In the genomic region with DNA sequence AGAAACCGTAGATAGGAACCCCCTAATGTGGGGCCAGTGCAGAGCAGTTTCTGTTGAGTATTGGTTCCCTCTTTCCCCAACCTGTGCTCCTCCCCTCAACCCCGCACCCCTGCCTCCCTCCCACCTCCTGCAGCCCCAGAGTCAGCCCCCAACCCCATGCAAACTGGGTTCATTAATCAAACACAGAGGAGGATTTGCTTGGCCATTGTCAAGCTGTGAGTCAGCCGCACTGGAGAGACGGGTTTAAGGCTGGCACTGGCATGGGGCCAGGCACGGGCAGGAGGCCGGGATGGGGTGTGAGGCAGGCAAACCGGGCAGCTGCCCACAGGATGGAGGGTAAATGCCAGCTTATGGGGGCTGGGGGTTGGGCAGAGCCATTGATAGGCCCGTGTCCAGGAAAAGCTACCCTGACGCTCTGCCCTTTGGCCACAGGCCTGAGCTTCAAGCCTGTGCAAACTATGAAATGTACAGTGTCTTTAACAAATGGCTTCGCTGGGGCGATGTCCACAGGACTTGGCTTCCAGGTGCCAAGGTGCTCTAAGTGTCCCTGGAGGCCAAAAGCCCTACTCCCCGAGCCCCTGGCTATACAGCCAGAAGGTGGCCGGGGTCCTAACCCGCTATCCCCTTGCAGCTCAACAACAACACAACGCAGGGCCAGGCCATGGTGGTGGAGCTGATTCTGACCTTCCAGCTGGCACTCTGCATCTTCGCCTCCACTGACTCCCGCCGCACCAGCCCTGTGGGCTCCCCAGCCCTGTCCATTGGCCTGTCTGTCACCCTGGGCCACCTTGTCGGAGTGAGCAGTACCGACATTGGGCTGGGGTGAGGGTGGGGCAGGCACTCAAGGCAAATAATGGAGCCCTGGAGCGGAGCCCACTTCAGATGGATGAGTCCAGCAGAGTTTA, we compare ENCODE assay signal across 10 cellular contexts. TPM values are rescaled to one million over a fixed set of nuclear protein-coding genes. Genes with fewer than 3 reads are reported as not detected.
DNase-seq lines count a peak whose midpoint lies in the region; ATAC-seq and TF ChIP-seq lines count a peak whose summit lies in the region.
"Had no signal": no experiment of that assay in that cellular context is flagged by ENCODE, and none has a peak within 500 bp of the region (broad histone marks: within the 10 kb centered on the region; RNA-seq: fewer than 3 reads in every experiment).

No MANE protein-coding gene starts in this region.

- no peaks in the 10 kb centered on the region for H3K9me2 ChIP-seq in Loucy (replicated peaks; ENCODE audit: low read depth, low read length)

- no peaks in the 10 kb centered on the region for H3K9me3 Mint-ChIP-seq in mesothelial cell of epicardium

- in situ Hi-C loops in mammary epithelial cell (cut with MboI; ENCODE audit: low sequenced_read_pairs in 2 of 2) = no loop called here

- H3K4me1 ChIP-seq in Loucy (ENCODE audit: insufficient read depth, low read length, poor library complexity, severe bottlenecking) = peaks cover 71% of the 10 kb centered on the region
- H3K4me1 ChIP-seq in mammary epithelial cell (ENCODE audit: insufficient read depth, low read length) = peaks cover 43% of the 10 kb centered on the region

- TF ChIP-seq CTCF in Loucy (conservative IDR thresholded peaks at IDR 0.05; ENCODE audit: low read length) = no peak
- TF ChIP-seq CTCF in mammary epithelial cell (conservative IDR thresholded peaks at IDR 0.05 in 1 of 2, IDR thresholded peaks at IDR 0.05 in 1 of 2; ENCODE audit: extremely low read depth in 1 of 2, insufficient read depth in 1 of 2, low read depth in 1 of 2, low read length in 2 of 2) = no peak
- no peak for TF ChIP-seq CTCF in mesothelial cell of epicardium (IDR thresholded peaks at IDR 0.05; ENCODE audit: unreplicated experiment)

- H4K20me1 ChIP-seq in Loucy (ENCODE audit: insufficient read depth, low read length, poor library complexity, severe bottlenecking) (no peaks in the 10 kb centered on the region), mammary epithelial cell (ENCODE audit: insufficient read depth, low read length) (no peaks in the 10 kb centered on the region)

- H3K4me1 Mint-ChIP-seq in mesothelial cell of epicardium = peaks cover 18% of the 10 kb centered on the region

- H3K79me2 ChIP-seq in Loucy (ENCODE audit: insufficient read depth, low read length) (0 out of 2 replicates have a peak, but pooled peaks cover 4% of the 10 kb centered on the region), mammary epithelial cell (ENCODE audit: insufficient read depth, low read length) (no peaks in the 10 kb centered on the region)

- intact Hi-C loops in mammary epithelial cell (cut with micrococcal nuclease) = loop anchor here (1.0 kb wide), 3 partner anchors 96 to 187 kb away; no protein-coding TSS in a partner anchor

- ATAC-seq in HG03354 (IDR thresholded peaks at IDR 0.05; ENCODE audit: poor library complexity, severe bottlenecking, unreplicated experiment) (no peak), GM18868 (IDR thresholded peaks at IDR 0.05; ENCODE audit: unreplicated experiment) (no peak), HG02571 (IDR thresholded peaks at IDR 0.05; ENCODE audit: unreplicated experiment) (no peak), GM21786 (IDR thresholded peaks at IDR 0.05; ENCODE audit: unreplicated experiment) (no peak)

- H3K4me3 ChIP-seq in Loucy (ENCODE audit: low read length, poor library complexity, severe bottlenecking) (peak overlapping the region; percentile 50), mammary epithelial cell (replicated peaks in 1 of 3; ENCODE audit: insufficient read depth in 1 of 3, low read depth in 2 of 3, low read length in 3 of 3) (no peak overlapping the region)

- 58% methylated on average over 18 of the region's 21 CpGs for WGBS in mammary epithelial cell (ENCODE audit: low coverage, missing lambda C conversion rate)

- no peak overlapping the region for H3K27ac Mint-ChIP-seq in mesothelial cell of epicardium

- H3K4me2 ChIP-seq in Loucy (ENCODE audit: low read depth, low read length, poor library complexity, severe bottlenecking) (peak overlapping the region; percentile 57), mammary epithelial cell (ENCODE audit: insufficient read depth, low read depth, low read length) (no peak overlapping the region)

- CTCF ChIA-PET in mammary epithelial cell (lab: Charles Lee; ENCODE audit: low non-redundant PET) = interaction anchor here (0.8 kb wide), 1 partner anchor 17 kb away, joined by 14 read pairs; no protein-coding TSS in a partner anchor

- H3K27me3 ChIP-seq in Loucy (ENCODE audit: insufficient read depth, low read length, poor library complexity, severe bottlenecking) (no peaks in the 10 kb centered on the region), mammary epithelial cell (ENCODE audit: insufficient read depth, low read length) (no peaks in the 10 kb centered on the region)

- H3K9me3 ChIP-seq in Loucy (ENCODE audit: insufficient read depth, low read depth, low read length) (no peaks in the 10 kb centered on the region), mammary epithelial cell (replicated peaks; ENCODE audit: insufficient read depth, low read length) (no peaks in the 10 kb centered on the region)

- peak overlapping the region; percentile 43 for H3K4me3 Mint-ChIP-seq in mesothelial cell of epicardium

- H3K36me3 Mint-ChIP-seq in mesothelial cell of epicardium = no peaks in the 10 kb centered on the region

- H3K9ac ChIP-seq in Loucy (ENCODE audit: low read depth, low read length, poor library complexity, severe bottlenecking) (peak overlapping the region; percentile 47), mammary epithelial cell (ENCODE audit: insufficient read depth, low read length) (no peak overlapping the region)

- no peak overlapping the region for H2AFZ ChIP-seq in Loucy (ENCODE audit: low read length)
- no peak overlapping the region for H2AFZ ChIP-seq in mammary epithelial cell (ENCODE audit: low read depth, low read length)

- H3F3A ChIP-seq in Loucy (ENCODE audit: low read depth) = 0 out of 2 replicates have a peak, but pooled peaks cover 3% of the 10 kb centered on the region

- no TSS peak for BruUV-seq in mammary epithelial cell (replicated peaks; lab: Mats Ljungman, UMichigan)

- dilution Hi-C loops in mammary epithelial cell (cut with HindIII; ENCODE audit: low sequenced_read_pairs) = no loop called here

- H3K27ac ChIP-seq in mammary epithelial cell (ENCODE audit: insufficient read depth, low read depth, low read length) = no peak overlapping the region

- DNase-seq in Ammon's horn (ENCODE audit: low spot score) (peak; percentile 45), mammary epithelial cell (peak; percentile 71), mesothelial cell of epicardium (ENCODE audit: low spot score in 2 of 2, unreplicated experiment in 2 of 2) (no peak)
- DNase-seq: stimulated activated CD4-positive, alpha-beta T cell treated with anti-CD3 and anti-CD28 coated beads, Interleukin-1b, Interleukin-23, amount 100 ng/mL, for 48 hours had no signal

- no peaks in the 10 kb centered on the region for H3K36me3 ChIP-seq in Loucy (ENCODE audit: insufficient read depth, low read length)
- no peaks in the 10 kb centered on the region for H3K36me3 ChIP-seq in mammary epithelial cell (ENCODE audit: insufficient read depth, low read length)

- peaks cover 85% of the 10 kb centered on the region for H3K27me3 Mint-ChIP-seq in mesothelial cell of epicardium (ENCODE audit: low read depth)

RNA-seq across cellular contexts. Expression of gene AQP5, which starts 1.4 kb away (rescaled TPM):
- total RNA-seq in mammary epithelial cell (under 1 TPM in 1 of 2 donors, not detected in 1; 0.50 TPM), mesothelial cell of epicardium (0.16 TPM in 1 of 3 replicates, not detected in the others)
- polyA plus RNA-seq in mammary epithelial cell = not detected
- not detected for polyA minus RNA-seq in mammary epithelial cell
- total RNA-seq: T-helper 1 cell treated with Interleukin-12 subunit alpha and Interleukin-12 subunit beta and Interleukin-4 antibody, amounts not matched to agents 30 ng/mL and 1 ng/mL, for 36 hours had no signal

RNA-seq across cellular contexts. Expression of gene AQP6, which starts 9.6 kb away (rescaled TPM):
- total RNA-seq in mammary epithelial cell (under 1 TPM in 1 of 2 donors, not detected in 1; 0.14 TPM), mesothelial cell of epicardium (0.11 to 0.16 TPM (median 0.11 TPM) in 3 replicates)
- 0.09 TPM for polyA plus RNA-seq in mammary epithelial cell
- polyA minus RNA-seq in mammary epithelial cell = not detected
- total RNA-seq: T-helper 1 cell treated with Interleukin-12 subunit alpha and Interleukin-12 subunit beta and Interleukin-4 antibody, amounts not matched to agents 30 ng/mL and 1 ng/mL, for 36 hours had no signal

RNA-seq across cellular contexts. Expression of gene AQP2, which starts 12.6 kb away (rescaled TPM):
- not detected for total RNA-seq in mammary epithelial cell
- not detected for polyA plus RNA-seq in mammary epithelial cell
- not detected for polyA minus RNA-seq in mammary epithelial cell
- not detected in 3 replicates for total RNA-seq in mesothelial cell of epicardium
- total RNA-seq: T-helper 1 cell treated with Interleukin-12 subunit alpha and Interleukin-12 subunit beta and Interleukin-4 antibody, amounts not matched to agents 30 ng/mL and 1 ng/mL, for 36 hours had no signal

RNA-seq across cellular contexts. Expression of gene FAIM2, which starts 59.4 kb away (rescaled TPM):
- total RNA-seq in mammary epithelial cell (not detected), mesothelial cell of epicardium (0.13 to 0.47 TPM (median 0.29 TPM) in 3 replicates)
- polyA plus RNA-seq in mammary epithelial cell = not detected
- not detected for polyA minus RNA-seq in mammary epithelial cell

Comparison
In these comparisons a context has a peak if more than half of its experiments do, and no peak if none do; other contexts are left out.
1. DNase-seq: peak in Ammon's horn (single experiment) and mammary epithelial cell (single experiment); none in mesothelial cell of epicardium (0 of 2).